1 cellular context compared by ENCODE assay signal in the genomic region with DNA sequence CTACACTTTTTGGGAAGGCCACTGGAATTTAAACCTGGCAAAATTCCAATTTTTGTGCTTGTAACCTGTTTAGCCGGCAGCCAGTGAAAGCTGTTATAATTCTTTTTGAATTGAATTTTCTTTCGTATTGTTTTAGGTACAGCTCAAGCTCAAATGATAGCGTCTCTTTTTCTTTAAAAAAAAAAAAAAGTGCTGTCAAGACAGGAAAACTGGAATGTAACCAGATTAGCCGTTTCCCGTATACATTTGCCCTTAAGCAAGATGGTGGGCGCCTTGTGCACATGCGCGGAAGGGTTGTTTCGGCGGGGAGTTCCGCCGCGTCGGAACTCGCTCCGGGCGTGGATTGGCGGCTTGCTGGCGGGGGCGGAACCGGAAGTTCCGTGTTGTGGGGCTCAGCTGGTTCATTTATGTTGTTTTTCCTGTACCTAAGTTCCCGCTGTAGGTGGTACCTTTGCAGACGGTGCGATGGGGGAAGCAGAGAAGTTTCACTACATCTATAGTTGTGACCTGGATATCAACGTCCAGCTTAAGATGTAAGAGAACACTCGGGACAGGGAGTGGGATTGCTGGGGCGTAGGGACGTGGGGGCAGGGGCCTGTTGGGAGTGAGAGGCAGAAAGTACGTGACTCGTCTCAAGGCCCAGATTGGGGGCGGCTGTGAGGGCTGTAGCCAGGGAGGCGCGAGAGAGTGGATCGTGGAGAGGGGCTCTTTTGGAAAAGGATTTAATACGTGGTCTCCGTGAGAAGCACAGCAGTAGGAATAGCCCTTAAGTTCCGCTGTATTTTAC.
A peak's percentile ranks its signal among the peaks of the same experiment; 100 is the strongest.
TF ChIP-seq lines count a peak whose summit lies in the region.

Gene PIK3C3, plus strand, starts transcription at position 408 of the 787 bp plus-strand sequence. Its CDS starts 58 bp downstream, at position 466.

TF ChIP-seq in HepG2, 621 proteins besides CTCF, POLR2A, EP300 and RAD21 (continued from another document and continues in another):
- TF ChIP-seq ZFP91 (CRISPR knock-in tag; IDR thresholded peaks at IDR 0.05; ENCODE audit: borderline replicate concordance): peak; percentile 99
- TF ChIP-seq, protein P1, sequence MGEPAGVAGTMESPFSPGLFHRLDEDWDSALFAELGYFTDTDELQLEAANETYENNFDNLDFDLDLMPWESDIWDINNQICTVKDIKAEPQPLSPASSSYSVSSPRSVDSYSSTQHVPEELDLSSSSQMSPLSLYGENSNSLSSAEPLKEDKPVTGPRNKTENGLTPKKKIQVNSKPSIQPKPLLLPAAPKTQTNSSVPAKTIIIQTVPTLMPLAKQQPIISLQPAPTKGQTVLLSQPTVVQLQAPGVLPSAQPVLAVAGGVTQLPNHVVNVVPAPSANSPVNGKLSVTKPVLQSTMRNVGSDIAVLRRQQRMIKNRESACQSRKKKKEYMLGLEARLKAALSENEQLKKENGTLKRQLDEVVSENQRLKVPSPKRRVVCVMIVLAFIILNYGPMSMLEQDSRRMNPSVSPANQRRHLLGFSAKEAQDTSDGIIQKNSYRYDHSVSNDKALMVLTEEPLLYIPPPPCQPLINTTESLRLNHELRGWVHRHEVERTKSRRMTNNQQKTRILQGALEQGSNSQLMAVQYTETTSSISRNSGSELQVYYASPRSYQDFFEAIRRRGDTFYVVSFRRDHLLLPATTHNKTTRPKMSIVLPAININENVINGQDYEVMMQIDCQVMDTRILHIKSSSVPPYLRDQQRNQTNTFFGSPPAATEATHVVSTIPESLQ (CRISPR knock-in tag; conservative IDR thresholded peaks at IDR 0.05): no peak
- TF ChIP-seq FOSL2 (CRISPR knock-in tag; IDR thresholded peaks at IDR 0.05): 0 out of 2 replicates have a peak, but pooled peaks have one; percentile 14
- no peak for TF ChIP-seq ZSCAN29 (CRISPR knock-in tag; conservative IDR thresholded peaks at IDR 0.05)
- no peak for TF ChIP-seq BHLHE40 (IDR thresholded peaks at IDR 0.05; ENCODE audit: low read length)
- no peak for TF ChIP-seq CERS6 (CRISPR knock-in tag; IDR thresholded peaks at IDR 0.05)
- no peak for TF ChIP-seq POLR2AphosphoS2 (IDR thresholded peaks at IDR 0.05; ENCODE audit: low read depth, low read length)
- no peak for TF ChIP-seq DR1 (CRISPR knock-in tag; IDR thresholded peaks at IDR 0.05)
- no peak for TF ChIP-seq NAIF1 (CRISPR knock-in tag; IDR thresholded peaks at IDR 0.05; ENCODE audit: borderline replicate concordance)
- peak; percentile 40; the same call in 1 of the 2 replicates for TF ChIP-seq ZNF33A (CRISPR knock-in tag; IDR thresholded peaks at IDR 0.05; ENCODE audit: borderline replicate concordance)
- TF ChIP-seq ESRRA (CRISPR knock-in tag; IDR thresholded peaks at IDR 0.05; ENCODE audit: low read depth): no peak
- TF ChIP-seq, protein P2, sequence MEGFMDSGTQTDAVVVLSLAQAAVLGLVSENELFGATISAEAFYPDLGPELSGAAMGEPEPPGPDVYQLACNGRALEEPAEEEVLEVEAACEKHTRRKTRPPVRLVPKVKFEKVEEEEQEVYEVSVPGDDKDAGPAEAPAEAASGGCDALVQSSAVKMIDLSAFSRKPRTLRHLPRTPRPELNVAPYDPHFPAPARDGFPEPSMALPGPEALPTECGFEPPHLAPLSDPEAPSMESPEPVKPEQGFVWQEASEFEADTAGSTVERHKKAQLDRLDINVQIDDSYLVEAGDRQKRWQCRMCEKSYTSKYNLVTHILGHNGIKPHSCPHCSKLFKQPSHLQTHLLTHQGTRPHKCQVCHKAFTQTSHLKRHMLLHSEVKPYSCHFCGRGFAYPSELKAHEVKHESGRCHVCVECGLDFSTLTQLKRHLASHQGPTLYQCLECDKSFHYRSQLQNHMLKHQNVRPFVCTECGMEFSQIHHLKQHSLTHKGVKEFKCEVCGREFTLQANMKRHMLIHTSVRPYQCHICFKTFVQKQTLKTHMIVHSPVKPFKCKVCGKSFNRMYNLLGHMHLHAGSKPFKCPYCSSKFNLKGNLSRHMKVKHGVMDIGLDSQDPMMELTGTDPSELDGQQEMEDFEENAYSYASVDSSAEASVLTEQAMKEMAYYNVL (CRISPR knock-in tag; IDR thresholded peaks at IDR 0.05; ENCODE audit: borderline replicate concordance): 0 out of 2 replicates have a peak, but pooled peaks have one; percentile 30
- no peak for TF ChIP-seq ZZZ3 (CRISPR knock-in tag; IDR thresholded peaks at IDR 0.05; ENCODE audit: borderline replicate concordance)
- TF ChIP-seq HOXA3 (CRISPR knock-in tag; IDR thresholded peaks at IDR 0.05): peak; percentile 90
- TF ChIP-seq RFXAP (CRISPR knock-in tag; IDR thresholded peaks at IDR 0.05; ENCODE audit: borderline replicate concordance): 0 out of 2 replicates have a peak, but pooled peaks have one; percentile 22
- TF ChIP-seq, protein P3, sequence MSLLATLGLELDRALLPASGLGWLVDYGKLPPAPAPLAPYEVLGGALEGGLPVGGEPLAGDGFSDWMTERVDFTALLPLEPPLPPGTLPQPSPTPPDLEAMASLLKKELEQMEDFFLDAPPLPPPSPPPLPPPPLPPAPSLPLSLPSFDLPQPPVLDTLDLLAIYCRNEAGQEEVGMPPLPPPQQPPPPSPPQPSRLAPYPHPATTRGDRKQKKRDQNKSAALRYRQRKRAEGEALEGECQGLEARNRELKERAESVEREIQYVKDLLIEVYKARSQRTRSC (CRISPR knock-in tag; IDR thresholded peaks at IDR 0.05; ENCODE audit: low read depth): no peak
- TF ChIP-seq SMARCE1 (IDR thresholded peaks at IDR 0.05; ENCODE audit: borderline replicate concordance): no peak
- TF ChIP-seq, protein P4, sequence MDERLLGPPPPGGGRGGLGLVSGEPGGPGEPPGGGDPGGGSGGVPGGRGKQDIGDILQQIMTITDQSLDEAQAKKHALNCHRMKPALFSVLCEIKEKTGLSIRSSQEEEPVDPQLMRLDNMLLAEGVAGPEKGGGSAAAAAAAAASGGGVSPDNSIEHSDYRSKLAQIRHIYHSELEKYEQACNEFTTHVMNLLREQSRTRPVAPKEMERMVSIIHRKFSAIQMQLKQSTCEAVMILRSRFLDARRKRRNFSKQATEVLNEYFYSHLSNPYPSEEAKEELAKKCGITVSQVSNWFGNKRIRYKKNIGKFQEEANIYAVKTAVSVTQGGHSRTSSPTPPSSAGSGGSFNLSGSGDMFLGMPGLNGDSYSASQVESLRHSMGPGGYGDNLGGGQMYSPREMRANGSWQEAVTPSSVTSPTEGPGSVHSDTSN (CRISPR knock-in tag; IDR thresholded peaks at IDR 0.05): no peak
- TF ChIP-seq FOXM1 (CRISPR knock-in tag; IDR thresholded peaks at IDR 0.05): no peak
- no peak for TF ChIP-seq SNAPC2 (CRISPR knock-in tag; IDR thresholded peaks at IDR 0.05)
- no peak for TF ChIP-seq ZNF883 (CRISPR knock-in tag; IDR thresholded peaks at IDR 0.05; ENCODE audit: not compliant biosample characterization)
- no peak for TF ChIP-seq MXD3 (CRISPR knock-in tag; IDR thresholded peaks at IDR 0.05)
- TF ChIP-seq ZFP36 (IDR thresholded peaks at IDR 0.05; ENCODE audit: borderline replicate concordance, low read depth, low read length, partially characterized antibody): no peak
- TF ChIP-seq HOXD1 (CRISPR knock-in tag; IDR thresholded peaks at IDR 0.05): no peak
- TF ChIP-seq, protein P5, sequence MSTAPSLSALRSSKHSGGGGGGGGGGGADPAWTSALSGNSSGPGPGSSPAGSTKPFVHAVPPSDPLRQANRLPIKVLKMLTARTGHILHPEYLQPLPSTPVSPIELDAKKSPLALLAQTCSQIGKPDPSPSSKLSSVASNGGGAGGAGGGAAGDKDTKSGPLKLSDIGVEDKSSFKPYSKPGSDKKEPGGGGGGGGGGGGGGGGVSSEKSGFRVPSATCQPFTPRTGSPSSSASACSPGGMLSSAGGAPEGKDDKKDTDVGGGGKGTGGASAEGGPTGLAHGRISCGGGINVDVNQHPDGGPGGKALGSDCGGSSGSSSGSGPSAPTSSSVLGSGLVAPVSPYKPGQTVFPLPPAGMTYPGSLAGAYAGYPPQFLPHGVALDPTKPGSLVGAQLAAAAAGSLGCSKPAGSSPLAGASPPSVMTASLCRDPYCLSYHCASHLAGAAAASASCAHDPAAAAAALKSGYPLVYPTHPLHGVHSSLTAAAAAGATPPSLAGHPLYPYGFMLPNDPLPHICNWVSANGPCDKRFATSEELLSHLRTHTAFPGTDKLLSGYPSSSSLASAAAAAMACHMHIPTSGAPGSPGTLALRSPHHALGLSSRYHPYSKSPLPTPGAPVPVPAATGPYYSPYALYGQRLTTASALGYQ (CRISPR knock-in tag; IDR thresholded peaks at IDR 0.05): no peak
- TF ChIP-seq KMT2B (CRISPR knock-in tag; IDR thresholded peaks at IDR 0.05): peak; percentile 76
- TF ChIP-seq ZSCAN12 (CRISPR knock-in tag; IDR thresholded peaks at IDR 0.05): no peak
- TF ChIP-seq IRF9 (CRISPR knock-in tag; IDR thresholded peaks at IDR 0.05; ENCODE audit: borderline replicate concordance): no peak
- no peak for TF ChIP-seq CBFB (CRISPR knock-in tag; IDR thresholded peaks at IDR 0.05)
- no peak for TF ChIP-seq ZBTB10 (CRISPR knock-in tag; IDR thresholded peaks at IDR 0.05; ENCODE audit: borderline replicate concordance)
- TF ChIP-seq RFX5 (IDR thresholded peaks at IDR 0.05; ENCODE audit: low read depth, low read length): no peak; the same call in 1 of the 2 replicates
- no peak for TF ChIP-seq ZNF761 (CRISPR knock-in tag; conservative IDR thresholded peaks at IDR 0.05)
- TF ChIP-seq CREB1 (IDR thresholded peaks at IDR 0.05): peak; percentile 80
- peak; percentile 97 for TF ChIP-seq CREB1 (CRISPR knock-in tag; IDR thresholded peaks at IDR 0.05)
- peak; percentile 39; the same call in 1 of the 2 replicates for TF ChIP-seq ETV5 (CRISPR knock-in tag; IDR thresholded peaks at IDR 0.05; ENCODE audit: borderline replicate concordance)
- TF ChIP-seq GATAD2A (CRISPR knock-in tag; IDR thresholded peaks at IDR 0.05): no peak
- TF ChIP-seq, protein P6, sequence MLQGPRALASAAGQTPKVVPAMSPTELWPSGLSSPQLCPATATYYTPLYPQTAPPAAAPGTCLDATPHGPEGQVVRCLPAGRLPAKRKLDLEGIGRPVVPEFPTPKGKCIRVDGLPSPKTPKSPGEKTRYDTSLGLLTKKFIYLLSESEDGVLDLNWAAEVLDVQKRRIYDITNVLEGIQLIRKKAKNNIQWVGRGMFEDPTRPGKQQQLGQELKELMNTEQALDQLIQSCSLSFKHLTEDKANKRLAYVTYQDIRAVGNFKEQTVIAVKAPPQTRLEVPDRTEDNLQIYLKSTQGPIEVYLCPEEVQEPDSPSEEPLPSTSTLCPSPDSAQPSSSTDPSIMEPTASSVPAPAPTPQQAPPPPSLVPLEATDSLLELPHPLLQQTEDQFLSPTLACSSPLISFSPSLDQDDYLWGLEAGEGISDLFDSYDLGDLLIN (CRISPR knock-in tag; IDR thresholded peaks at IDR 0.05; ENCODE audit: borderline replicate concordance): no peak
- TF ChIP-seq ZNF549 (CRISPR knock-in tag; IDR thresholded peaks at IDR 0.05): no peak
- no peak for TF ChIP-seq DNMT3B (CRISPR knock-in tag; conservative IDR thresholded peaks at IDR 0.05)
- TF ChIP-seq ZFP36L2 (CRISPR knock-in tag; IDR thresholded peaks at IDR 0.05): no peak
- no peak for TF ChIP-seq RBM39 (IDR thresholded peaks at IDR 0.05; ENCODE audit: low read depth, low read length, poor library complexity, severe bottlenecking)
- TF ChIP-seq ZNF354B (CRISPR knock-in tag; IDR thresholded peaks at IDR 0.05): no peak
